Comparison of ENCODE assay signal across 25 cellular contexts in genomic region chr13:39269411-39269810, GRCh38.
"Had no signal": no experiment of that assay in that cellular context is flagged by ENCODE, and none has a peak within 500 bp of the region (broad histone marks: within the 10 kb centered on the region; RNA-seq: fewer than 3 reads in every experiment).

No MANE protein-coding gene starts in this region.

- H3K36me3 ChIP-seq: esophagus squamous epithelium, neural progenitor cell, right lobe of liver, spleen, thoracic aorta, upper lobe of left lung had no signal

- H3K4me3 ChIP-seq: esophagus squamous epithelium, mucosa of descending colon, neural progenitor cell, psoas muscle, right lobe of liver, spleen, thoracic aorta, upper lobe of left lung had no signal

- DNase-seq: activated B cell treated with CpG ODN at 0.5 μM for 24 hours; activated CD4-positive, alpha-beta T cell treated with anti-CD3 and anti-CD28 coated beads, Interleukin-2, amount 10 ng/mL, durations not matched to agents 7 days and 5 days; activated CD8-positive, alpha-beta memory T cell treated with anti-CD3 and anti-CD28 coated beads, Interleukin-2, amount 50 U/mL, for 4 hours; activated naive CD4-positive, alpha-beta T cell treated with anti-CD3 and anti-CD28 coated beads for 36 hours; activated T-cell treated with anti-CD3 and anti-CD28 coated beads, Interleukin-2, amount 50 U/mL, for 4 hours; anterior cingulate cortex; dermis blood vessel endothelial cell; effector memory CD8-positive, alpha-beta T cell; esophagus squamous epithelium; foreskin melanocyte; head of caudate nucleus; kidney glomerular epithelial cell; mesenchymal stem cell; mucosa of descending colon; naive thymus-derived CD4-positive, alpha-beta T cell; psoas muscle; right lobe of liver; spleen; stimulated activated CD4-positive, alpha-beta T cell treated with anti-CD3 and anti-CD28 coated beads, Interleukin-4, amount 100 ng/mL, for 4 hours; T-helper 1 cell; T-helper 9 cell; upper lobe of left lung had no signal

- H3K9me3 ChIP-seq: esophagus squamous epithelium, mucosa of descending colon, psoas muscle, right lobe of liver, thoracic aorta, upper lobe of left lung had no signal

- H3K9ac ChIP-seq: neural progenitor cell had no signal

- ATAC-seq: activated T-cell treated with anti-CD3 and anti-CD28 coated beads, Interleukin-2, amount 50 U/mL, for 4 hours; effector memory CD8-positive, alpha-beta T cell; mucosa of descending colon; naive thymus-derived CD4-positive, alpha-beta T cell; psoas muscle; right lobe of liver; stimulated activated memory B cell treated with anti-CD40 and anti-IgM and Interleukin-4, amounts not matched to agents 10 μg/mL and 1 μg/mL and 100 μg/mL, for 72 hours had no signal

- H2AFZ ChIP-seq: neural progenitor cell had no signal

- H3K27ac ChIP-seq: esophagus squamous epithelium, neural progenitor cell, psoas muscle, right lobe of liver, spleen, thoracic aorta, upper lobe of left lung had no signal

- H3K4me1 ChIP-seq: neural progenitor cell, psoas muscle, right lobe of liver, spleen had no signal

- H3K27me3 ChIP-seq: esophagus squamous epithelium, neural progenitor cell, right lobe of liver, spleen, upper lobe of left lung had no signal

- H3K4me2 ChIP-seq: neural progenitor cell had no signal
